ENCODE assay signal across 14 cellular contexts in genomic region chr6:21087188-21087587, GRCh38.
DNase-seq lines count a peak whose midpoint lies in the region.
"Had no signal": no experiment of that assay in that cellular context is flagged by ENCODE, and none has a peak within 500 bp of the region (broad histone marks: within the 10 kb centered on the region; RNA-seq: fewer than 3 reads in every experiment).

No MANE protein-coding gene starts in this region.

- peak; percentile 10 for DNase-seq in NCI-H82 (lab: John Stamatoyannopoulos, UW)
- no peak for DNase-seq in NCI-H82 treated with DMSO at 0.1 percent for 48 hours (lab: John Stamatoyannopoulos, UW; ENCODE audit: unreplicated experiment)
- DNase-seq in SK-N-DZ (ENCODE audit: low spot score): peak; percentile 42
- DNase-seq in islet precursor cell: peak; percentile 55
- DNase-seq in inferior parietal cortex (ENCODE audit: extremely low spot score): no peak
- DNase-seq in ureter (ENCODE audit: low spot score): no peak
- DNase-seq: AML-193; Caco-2; Calu3; CD4-positive, alpha-beta T cell; CD8-positive, alpha-beta T cell; DMS79 treated with DMSO at 0.1 percent for 48 hours; EL; GF-D8 had no signal

Comparison
In these comparisons a context has a peak if more than half of its experiments do, and no peak if none do; other contexts are left out.
1. DNase-seq: peak in NCI-H82 (single experiment), SK-N-DZ (single experiment) and islet precursor cell (single experiment); none in NCI-H82 treated with DMSO at 0.1 percent for 48 hours (single experiment), inferior parietal cortex (single experiment) and ureter (single experiment).